14 cellular contexts compared by ENCODE assay signal in the genomic region with DNA sequence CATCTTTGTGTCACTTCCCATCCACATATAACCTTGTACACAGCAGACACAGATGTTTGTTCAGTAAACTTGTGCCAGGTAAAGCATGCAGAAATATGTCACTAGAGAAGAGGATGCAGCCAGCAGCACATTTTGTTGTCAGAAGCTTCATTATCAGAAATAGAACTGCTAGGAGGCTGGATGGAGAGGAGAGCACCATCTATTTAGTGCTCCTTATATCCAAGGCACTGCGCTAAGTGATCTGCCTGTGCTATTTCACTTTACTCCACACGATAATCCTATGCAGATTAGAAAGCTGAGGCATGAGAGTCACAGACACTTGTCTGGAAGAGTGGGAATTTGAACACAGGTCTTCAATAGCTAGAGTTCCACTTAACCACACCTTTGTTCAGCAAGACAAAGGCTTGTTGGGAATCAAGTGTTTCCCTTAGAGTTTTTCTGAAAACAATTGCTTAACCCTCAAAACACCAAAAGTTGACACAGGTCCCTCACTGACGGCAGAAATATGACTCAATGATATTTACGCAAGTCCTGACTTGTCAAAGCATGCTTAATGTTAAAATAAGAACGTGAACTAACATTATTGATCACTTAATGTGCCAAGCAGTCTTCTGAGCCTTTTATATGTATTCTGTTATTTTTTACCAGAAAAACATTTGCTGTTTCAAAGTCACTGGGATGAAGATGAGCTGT. TPM values are rescaled to one million over a fixed set of nuclear protein-coding genes. Genes with fewer than 3 reads are reported as not detected.
A peak's percentile ranks its signal among the peaks of the same experiment; 100 is the strongest.
DNase-seq lines count a peak whose midpoint lies in the region; ATAC-seq, FAIRE-seq and TF ChIP-seq lines count a peak whose summit lies in the region.
"Had no signal": no experiment of that assay in that cellular context is flagged by ENCODE, and none has a peak within 500 bp of the region (broad histone marks: within the 10 kb centered on the region; RNA-seq: fewer than 3 reads in every experiment).

No MANE protein-coding gene starts in this region.

- no peaks in the 10 kb centered on the region for H3K9me3 ChIP-seq in A549
- H3K9me3 ChIP-seq: left lung had no signal

- H3K27ac ChIP-seq in A549, result no peak overlapping the region; a peak in 1 of 6 replicates

- POLR2A ChIA-PET in A549 (lab: Yijun Ruan, JAX), result interaction anchor here (0.6 kb wide), 1 partner anchor 100 kb away, joined by 4 read pairs; no protein-coding TSS in a partner anchor

- H3K4me3 ChIP-seq in A549, result no peak overlapping the region

- 82% methylated on average over 5 of the region's 5 CpGs for WGBS in A549 (ENCODE audit: missing lambda C conversion rate)

- FAIRE-seq in A549 (lab: Jason Lieb, UNC), result no peak

- TF ChIP-seq POLR2A in A549 (IDR thresholded peaks at IDR 0.05; ENCODE audit: low read length), result no peak

- peaks cover 15% of the 10 kb centered on the region; the same call in 1 of the 3 replicates for H3K4me1 ChIP-seq in A549

- H3K4me1 Mint-ChIP-seq in activated T-helper 2 cell treated with anti-CD3 and anti-CD28 coated beads, Interferon-gamma antibody, Interleukin-2, Interleukin-4, amounts not matched to agents 10 μg/mL and 5 μg/mL and 100 μg/mL, durations not matched to agents 14 hours and 24 hours and 36 hours (ENCODE audit: low read depth), result peaks cover 22% of the 10 kb centered on the region
- H3K4me1 Mint-ChIP-seq in immature natural killer cell, result peaks cover 29 to 38% of the 10 kb centered on the region in 2 donors

- ATAC-seq in A549 (no peak), HG03025 (IDR thresholded peaks at IDR 0.05; ENCODE audit: low FRiP score, unreplicated experiment) (no peak), HG02852 (IDR thresholded peaks at IDR 0.05; ENCODE audit: unreplicated experiment) (no peak)
- ATAC-seq: left lung had no signal

- DNase-seq in A549 (ENCODE audit: low read depth in 1 of 2, low spot score in 1 of 2) (no peak), G401 (ENCODE audit: low spot score) (peak; percentile 49), immature natural killer cell (no peak), DMS114 treated with DMSO at 0.1 percent for 48 hours (lab: John Stamatoyannopoulos, UW; ENCODE audit: unreplicated experiment) (no peak)
- DNase-seq in activated T-helper 2 cell treated with anti-CD3 and anti-CD28 coated beads, Interferon-gamma antibody, Interleukin-2, Interleukin-4, amounts not matched to agents 10 μg/mL and 5 μg/mL and 100 μg/mL, durations not matched to agents 14 hours and 24 hours and 36 hours (ENCODE audit: low spot score), result no peak
- DNase-seq in activated CD4-positive, CD25-positive, alpha-beta regulatory T cell treated with anti-CD3 and anti-CD28 coated beads, Interleukin-2, amount 50 U/mL, for 72 hours, result no peak
- DNase-seq: activated gamma-delta T cell treated with Interleukin-2 at 50 U/mL for 16 hours, H7, left lung, NCI-H2171 treated with DMSO at 0.1 percent for 48 hours had no signal

- no peak overlapping the region for H3K27ac Mint-ChIP-seq in activated T-helper 2 cell treated with anti-CD3 and anti-CD28 coated beads, Interferon-gamma antibody, Interleukin-2, Interleukin-4, amounts not matched to agents 10 μg/mL and 5 μg/mL and 100 μg/mL, durations not matched to agents 14 hours and 24 hours and 36 hours
- H3K27ac Mint-ChIP-seq in immature natural killer cell, result peak overlapping the region; percentile 3 to 57 (median 22)

- TF ChIP-seq EP300 in A549 (IDR thresholded peaks at IDR 0.05), result no peak

- intact Hi-C loops in activated T-helper 2 cell treated with anti-CD3 and anti-CD28 coated beads, Interferon-gamma antibody, Interleukin-2, Interleukin-4, amounts not matched to agents 10 μg/mL and 5 μg/mL and 100 μg/mL, durations not matched to agents 14 hours and 24 hours and 36 hours (cut with micrococcal nuclease), result loop anchor here (1.0 to 5.0 kb wide), 3 partner anchors 64 to 299 kb away; a partner anchor contains a TSS

- no peaks in the 10 kb centered on the region for H3K9me3 Mint-ChIP-seq in activated T-helper 2 cell treated with anti-CD3 and anti-CD28 coated beads, Interferon-gamma antibody, Interleukin-2, Interleukin-4, amounts not matched to agents 10 μg/mL and 5 μg/mL and 100 μg/mL, durations not matched to agents 14 hours and 24 hours and 36 hours
- no peaks in the 10 kb centered on the region for H3K9me3 Mint-ChIP-seq in immature natural killer cell

- peak overlapping the region; percentile 81 for H3K4me2 ChIP-seq in A549

- peaks cover 16% of the 10 kb centered on the region for H3K36me3 Mint-ChIP-seq in activated T-helper 2 cell treated with anti-CD3 and anti-CD28 coated beads, Interferon-gamma antibody, Interleukin-2, Interleukin-4, amounts not matched to agents 10 μg/mL and 5 μg/mL and 100 μg/mL, durations not matched to agents 14 hours and 24 hours and 36 hours (ENCODE audit: low read depth)
- no peaks in the 10 kb centered on the region for H3K36me3 Mint-ChIP-seq in immature natural killer cell

- peak overlapping the region; percentile 80 for H3K4me3 Mint-ChIP-seq in activated T-helper 2 cell treated with anti-CD3 and anti-CD28 coated beads, Interferon-gamma antibody, Interleukin-2, Interleukin-4, amounts not matched to agents 10 μg/mL and 5 μg/mL and 100 μg/mL, durations not matched to agents 14 hours and 24 hours and 36 hours (ENCODE audit: low read depth)
- peak overlapping the region; percentile 77 to 95 (median 81) for H3K4me3 Mint-ChIP-seq in immature natural killer cell

- TF ChIP-seq CTCF in A549 (IDR thresholded peaks at IDR 0.05), result no peak

- peaks cover 15% of the 10 kb centered on the region for H3K27me3 Mint-ChIP-seq in activated T-helper 2 cell treated with anti-CD3 and anti-CD28 coated beads, Interferon-gamma antibody, Interleukin-2, Interleukin-4, amounts not matched to agents 10 μg/mL and 5 μg/mL and 100 μg/mL, durations not matched to agents 14 hours and 24 hours and 36 hours (ENCODE audit: low read depth)
- peaks cover 0 to 6% (median 5%) of the 10 kb centered on the region in 3 donors for H3K27me3 Mint-ChIP-seq in immature natural killer cell (ENCODE audit: low read depth in 3 of 3)

- TF ChIP-seq RAD21 in A549 (conservative IDR thresholded peaks at IDR 0.05 in 1 of 2, IDR thresholded peaks at IDR 0.05 in 1 of 2), result no peak

- CTCF ChIA-PET in A549 (lab: Yijun Ruan, JAX), result interaction anchor here (0.6 to 1.7 kb wide), 5 partner anchors 8 to 296 kb away, joined by 3 to 4 read pairs (median 4); no protein-coding TSS in a partner anchor

- in situ Hi-C loops in G401 (cut with HindIII; ENCODE audit: low sequenced_read_pairs), result no loop called here

TF ChIP-seq in A549, 52 proteins besides CTCF, POLR2A, EP300 and RAD21:
- TF ChIP-seq ZFP36 (IDR thresholded peaks at IDR 0.05; ENCODE audit: borderline replicate concordance, partially characterized antibody) (no peak), CBX8 (IDR thresholded peaks at IDR 0.05) (no peak), SREBF2 (IDR thresholded peaks at IDR 0.05) (no peak), FOSL2 (IDR thresholded peaks at IDR 0.05) (no peak), FOSL2 (CRISPR knock-in tag; IDR thresholded peaks at IDR 0.05) (no peak)

RNA-seq across cellular contexts. Expression of a gene that starts 1.2 kb away (rescaled TPM):
- 40.4 and 40.7 TPM in 2 replicates for polyA plus RNA-seq in A549 (2011; rRNA removed)
- 51.6 and 62.3 TPM in 2 replicates for polyA plus RNA-seq in A549 (2012; cell fraction: cytosol; rRNA removed)
- polyA plus RNA-seq in A549 (2012; cell fraction: nucleus; rRNA removed), result 34.4 and 74.5 TPM in 2 replicates
- 64.2 to 75.1 TPM (median 72.8 TPM) in 3 replicates for polyA plus RNA-seq in A549 (2017; fragmentation: RNase III; extraction: RNeasy Plus Mini Kit Qiagen cat#74134 plus additional on column Dnase treatment)
- polyA minus RNA-seq in A549 (2011; rRNA and poly(A)+ RNA removed), result 27.8 and 34.3 TPM in 2 replicates
- total RNA-seq in G401 (2014; rRNA removed; shearing (Covaris generic)), result 70.7 and 75.4 TPM in 2 replicates
- total RNA-seq in activated T-helper 2 cell treated with anti-CD3 and anti-CD28 coated beads, Interferon-gamma antibody, Interleukin-2, Interleukin-4, amounts not matched to agents 10 μg/mL and 5 μg/mL and 100 μg/mL, durations not matched to agents 14 hours and 24 hours and 36 hours, result 28.2 and 34.3 TPM in 2 replicates
- 10 to 100 TPM; 20.5 to 28.9 (median 23.6) TPM for polyA plus RNA-seq in immature natural killer cell

RNA-seq across cellular contexts. Expression of a gene that starts 1.8 kb away (rescaled TPM):
- polyA plus RNA-seq in A549 (2011; rRNA removed), result not detected in 2 replicates
- not detected in 2 replicates for polyA plus RNA-seq in A549 (2012; cell fraction: cytosol; rRNA removed)
- polyA plus RNA-seq in A549 (2012; cell fraction: nucleus; rRNA removed), result not detected in 2 replicates
- polyA plus RNA-seq in A549 (2017; fragmentation: RNase III; extraction: RNeasy Plus Mini Kit Qiagen cat#74134 plus additional on column Dnase treatment), result not detected in 3 replicates
- not detected in 2 replicates for polyA minus RNA-seq in A549 (2011; rRNA and poly(A)+ RNA removed)
- not detected in 2 replicates for total RNA-seq in G401 (2014; rRNA removed; shearing (Covaris generic))
- total RNA-seq in activated T-helper 2 cell treated with anti-CD3 and anti-CD28 coated beads, Interferon-gamma antibody, Interleukin-2, Interleukin-4, amounts not matched to agents 10 μg/mL and 5 μg/mL and 100 μg/mL, durations not matched to agents 14 hours and 24 hours and 36 hours, result not detected in 2 replicates
- polyA plus RNA-seq in immature natural killer cell, result not detected
- total RNA-seq: fibroblast of lung; H7; left lung; T-helper 1 cell treated with Interleukin-12 subunit alpha and Interleukin-12 subunit beta and Interleukin-4 antibody, amounts not matched to agents 30 ng/mL and 1 ng/mL, for 36 hours had no signal
- polyA plus RNA-seq: fibroblast of lung had no signal
